In genomic region chr6:155155787-155156447, GRCh38 we compare ENCODE assay signal across 1 cellular context.
TF ChIP-seq lines count a peak whose summit lies in the region.

No MANE protein-coding gene starts in this region.

TF ChIP-seq in neural cell, 6 proteins besides CTCF, POLR2A, EP300 and RAD21:
- TF ChIP-seq, protein P1, sequence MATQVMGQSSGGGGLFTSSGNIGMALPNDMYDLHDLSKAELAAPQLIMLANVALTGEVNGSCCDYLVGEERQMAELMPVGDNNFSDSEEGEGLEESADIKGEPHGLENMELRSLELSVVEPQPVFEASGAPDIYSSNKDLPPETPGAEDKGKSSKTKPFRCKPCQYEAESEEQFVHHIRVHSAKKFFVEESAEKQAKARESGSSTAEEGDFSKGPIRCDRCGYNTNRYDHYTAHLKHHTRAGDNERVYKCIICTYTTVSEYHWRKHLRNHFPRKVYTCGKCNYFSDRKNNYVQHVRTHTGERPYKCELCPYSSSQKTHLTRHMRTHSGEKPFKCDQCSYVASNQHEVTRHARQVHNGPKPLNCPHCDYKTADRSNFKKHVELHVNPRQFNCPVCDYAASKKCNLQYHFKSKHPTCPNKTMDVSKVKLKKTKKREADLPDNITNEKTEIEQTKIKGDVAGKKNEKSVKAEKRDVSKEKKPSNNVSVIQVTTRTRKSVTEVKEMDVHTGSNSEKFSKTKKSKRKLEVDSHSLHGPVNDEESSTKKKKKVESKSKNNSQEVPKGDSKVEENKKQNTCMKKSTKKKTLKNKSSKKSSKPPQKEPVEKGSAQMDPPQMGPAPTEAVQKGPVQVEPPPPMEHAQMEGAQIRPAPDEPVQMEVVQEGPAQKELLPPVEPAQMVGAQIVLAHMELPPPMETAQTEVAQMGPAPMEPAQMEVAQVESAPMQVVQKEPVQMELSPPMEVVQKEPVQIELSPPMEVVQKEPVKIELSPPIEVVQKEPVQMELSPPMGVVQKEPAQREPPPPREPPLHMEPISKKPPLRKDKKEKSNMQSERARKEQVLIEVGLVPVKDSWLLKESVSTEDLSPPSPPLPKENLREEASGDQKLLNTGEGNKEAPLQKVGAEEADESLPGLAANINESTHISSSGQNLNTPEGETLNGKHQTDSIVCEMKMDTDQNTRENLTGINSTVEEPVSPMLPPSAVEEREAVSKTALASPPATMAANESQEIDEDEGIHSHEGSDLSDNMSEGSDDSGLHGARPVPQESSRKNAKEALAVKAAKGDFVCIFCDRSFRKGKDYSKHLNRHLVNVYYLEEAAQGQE (IDR thresholded peaks at IDR 0.05; ENCODE audit: borderline replicate concordance), result peak; percentile 44
- no peak for TF ChIP-seq EZH2 (IDR thresholded peaks at IDR 0.05; ENCODE audit: borderline replicate concordance, insufficient read depth, low read length, poor library complexity, severe bottlenecking)
- peak; percentile 87 for TF ChIP-seq POLR2AphosphoS5 (IDR thresholded peaks at IDR 0.05)
- TF ChIP-seq SMC3 (conservative IDR thresholded peaks at IDR 0.05; ENCODE audit: poor library complexity), result no peak
- TF ChIP-seq TAF1 (IDR thresholded peaks at IDR 0.05; ENCODE audit: low read depth), result no peak
- TF ChIP-seq MXI1 (conservative IDR thresholded peaks at IDR 0.05; ENCODE audit: poor library complexity, severe bottlenecking), result peak; percentile 76
